In the genomic region with DNA sequence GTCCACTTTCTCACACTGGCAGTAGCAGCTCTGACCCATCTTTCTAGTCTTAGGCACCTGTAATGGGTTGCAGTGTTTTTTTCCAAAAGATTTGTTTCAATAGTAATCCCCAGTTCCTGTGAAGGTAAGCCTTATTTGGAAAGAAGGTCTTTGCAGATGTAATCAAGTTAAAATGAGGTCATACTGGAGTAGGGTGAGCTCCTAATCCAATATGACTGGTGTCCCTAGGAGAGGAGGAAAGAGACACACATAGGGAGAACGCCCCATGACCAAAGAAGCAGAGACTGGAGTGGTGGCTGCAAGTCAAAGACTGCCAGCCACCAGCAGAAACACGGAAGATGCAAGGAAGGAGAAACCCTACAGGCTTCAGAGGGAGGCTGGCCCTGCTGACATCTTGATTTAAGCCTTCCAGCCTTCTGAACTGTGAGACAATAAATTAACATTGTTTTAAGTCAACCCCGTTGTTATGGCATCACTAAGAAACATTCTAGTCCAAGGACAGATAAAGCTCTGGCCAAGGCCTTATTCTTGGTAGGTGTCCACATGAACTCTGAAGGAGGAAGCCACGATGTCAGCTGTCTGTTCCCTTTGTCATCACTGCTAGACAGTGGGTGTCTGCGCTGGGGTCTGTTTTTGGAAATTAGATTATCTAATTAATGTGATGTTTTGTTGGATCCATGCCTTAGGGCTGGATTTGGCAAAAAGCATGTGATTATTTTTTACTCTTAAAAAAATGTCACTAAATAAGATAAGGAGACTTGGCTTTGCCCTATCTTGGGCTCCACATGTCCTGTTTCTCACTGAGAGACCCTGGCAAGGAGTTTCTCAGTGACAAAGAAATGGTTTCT, we compare ENCODE assay signal across 25 cellular contexts.
DNase-seq lines count a peak whose midpoint lies in the region; ATAC-seq, FAIRE-seq and TF ChIP-seq lines count a peak whose summit lies in the region.
"Had no signal": no experiment of that assay in that cellular context is flagged by ENCODE, and none has a peak within 500 bp of the region (broad histone marks: within the 10 kb centered on the region; RNA-seq: fewer than 3 reads in every experiment).

No MANE protein-coding gene starts in this region.

- H3K36me3 Mint-ChIP-seq in astrocyte (ENCODE audit: low read depth, unreplicated experiment), result peaks cover 5% of the 10 kb centered on the region
- H3K36me3 Mint-ChIP-seq: CD4-positive, alpha-beta memory T cell; memory B cell; natural killer cell; stimulated activated effector memory CD8-positive, alpha-beta T cell treated with anti-CD3 and anti-CD28 coated beads, Interleukin-12 subunit alpha, Interleukin-12 subunit beta, amount 100 ng/mL, for 72 hours; T-cell had no signal

- DNase-seq in NCI-H226, result peak; percentile 28
- DNase-seq in astrocyte (ENCODE audit: low read depth), result peak; percentile 31
- peak; percentile 80 for DNase-seq in left kidney (ENCODE audit: low read depth, low spot score)
- no peak for DNase-seq in thoracic aorta (ENCODE audit: low spot score)
- no peak for DNase-seq in GM20000 (ENCODE audit: low spot score)
- DNase-seq in NOMO-1 (lab: John Stamatoyannopoulos, UW; ENCODE audit: unreplicated experiment in 2 of 2), result no peak
- DNase-seq: activated T-cell treated with anti-CD3 and anti-CD28 coated beads, Interleukin-2, amount 50 U/mL, for 1 hour; amygdala; CD4-positive, alpha-beta memory T cell; cerebellar nuclear complex; kidney; natural killer cell; NCI-H1092; NCI-H1930; NCI-H748 treated with DMSO at 0.1 percent for 48 hours; SHP77 treated with DMSO at 0.1 percent for 48 hours; T-cell had no signal

- H3K36me3 ChIP-seq in astrocyte (ENCODE audit: insufficient read depth, low read length), result no peaks in the 10 kb centered on the region
- H3K36me3 ChIP-seq in thoracic aorta, result no peaks in the 10 kb centered on the region

- TF ChIP-seq CTCF in astrocyte (IDR thresholded peaks at IDR 0.05; ENCODE audit: insufficient read depth, low read depth, low read length) (no peak), thoracic aorta (IDR thresholded peaks at IDR 0.05) (no peak), GM20000 (IDR thresholded peaks at IDR 0.05; ENCODE audit: extremely low read depth, missing control alignments) (no peak)

- H3K9me3 ChIP-seq in astrocyte (ENCODE audit: insufficient read depth, low read depth, low read length), result no peaks in the 10 kb centered on the region
- H3K9me3 ChIP-seq in thoracic aorta, result no peaks in the 10 kb centered on the region

- FAIRE-seq in astrocyte (lab: Jason Lieb, UNC), result no peak
- FAIRE-seq: frontal cortex, G401.6, kidney had no signal

- no peaks in the 10 kb centered on the region for H3K9me3 Mint-ChIP-seq in astrocyte (ENCODE audit: unreplicated experiment)
- H3K9me3 Mint-ChIP-seq: CD4-positive, alpha-beta memory T cell; memory B cell; natural killer cell; stimulated activated effector memory CD8-positive, alpha-beta T cell treated with anti-CD3 and anti-CD28 coated beads, Interleukin-12 subunit alpha, Interleukin-12 subunit beta, amount 100 ng/mL, for 72 hours; T-cell had no signal

- ATAC-seq in thoracic aorta (ENCODE audit: insufficient number of reproducible peaks, low FRiP score, low read depth) (no peak), GM21447 (IDR thresholded peaks at IDR 0.05; ENCODE audit: unreplicated experiment) (no peak)
- ATAC-seq: activated CD4-positive, CD25-positive, alpha-beta regulatory T cell treated with anti-CD3 and anti-CD28 coated beads, Interleukin-2, amount 50 U/mL, for 24 hours; natural killer cell; stimulated activated effector memory CD8-positive, alpha-beta T cell treated with anti-CD3 and anti-CD28 coated beads, Interleukin-12 subunit alpha, Interleukin-12 subunit beta, amount 100 ng/mL, for 72 hours; T-cell had no signal

- no peak overlapping the region for H3K9ac ChIP-seq in astrocyte (ENCODE audit: low read length)
- H3K9ac ChIP-seq: parathyroid adenoma had no signal

- H2AFZ ChIP-seq in astrocyte (ENCODE audit: low read depth, low read length), result no peak overlapping the region
- H2AFZ ChIP-seq: parathyroid adenoma had no signal

- H3K4me2 ChIP-seq in astrocyte (ENCODE audit: low read length), result no peak overlapping the region

- no peaks in the 10 kb centered on the region for H3K27me3 ChIP-seq in astrocyte (ENCODE audit: insufficient read depth, low read length)
- H3K27me3 ChIP-seq in thoracic aorta (replicated peaks; ENCODE audit: insufficient read depth), result no peaks in the 10 kb centered on the region

- H3K79me2 ChIP-seq in astrocyte (ENCODE audit: insufficient read depth, low read length), result no peaks in the 10 kb centered on the region
- H3K79me2 ChIP-seq: parathyroid adenoma had no signal

- H3K4me1 Mint-ChIP-seq in astrocyte (ENCODE audit: low read depth, unreplicated experiment), result peaks cover 41% of the 10 kb centered on the region
- H3K4me1 Mint-ChIP-seq: CD4-positive, alpha-beta memory T cell; memory B cell; natural killer cell; stimulated activated effector memory CD8-positive, alpha-beta T cell treated with anti-CD3 and anti-CD28 coated beads, Interleukin-12 subunit alpha, Interleukin-12 subunit beta, amount 100 ng/mL, for 72 hours; T-cell had no signal

- H3K4me3 ChIP-seq in astrocyte (ENCODE audit: insufficient read depth, low read depth, low read length) (no peak overlapping the region), thoracic aorta (no peak overlapping the region)

- H3K4me1 ChIP-seq in astrocyte (ENCODE audit: insufficient read depth, low read length), result peaks cover 5% of the 10 kb centered on the region
- H3K4me1 ChIP-seq in thoracic aorta (ENCODE audit: control insufficient read depth in 1 of 2, low read depth in 2 of 2), result peaks cover 37 to 93% of the 10 kb centered on the region in 2 donors
- H3K4me1 ChIP-seq: parathyroid adenoma had no signal

- no peaks in the 10 kb centered on the region for H4K20me1 ChIP-seq in astrocyte (ENCODE audit: insufficient read depth, low read length)

- H3K4me3 Mint-ChIP-seq in astrocyte (ENCODE audit: unreplicated experiment), result no peak overlapping the region
- H3K4me3 Mint-ChIP-seq: CD4-positive, alpha-beta memory T cell; memory B cell; natural killer cell; stimulated activated effector memory CD8-positive, alpha-beta T cell treated with anti-CD3 and anti-CD28 coated beads, Interleukin-12 subunit alpha, Interleukin-12 subunit beta, amount 100 ng/mL, for 72 hours; T-cell had no signal

- H3K27ac Mint-ChIP-seq in astrocyte (ENCODE audit: unreplicated experiment), result peak overlapping the region; percentile 30
- H3K27ac Mint-ChIP-seq: CD4-positive, alpha-beta memory T cell; memory B cell; natural killer cell; stimulated activated effector memory CD8-positive, alpha-beta T cell treated with anti-CD3 and anti-CD28 coated beads, Interleukin-12 subunit alpha, Interleukin-12 subunit beta, amount 100 ng/mL, for 72 hours; T-cell had no signal

- no peaks in the 10 kb centered on the region for H3K27me3 Mint-ChIP-seq in astrocyte (ENCODE audit: low read depth, unreplicated experiment)
- H3K27me3 Mint-ChIP-seq: CD4-positive, alpha-beta memory T cell; memory B cell had no signal

- H3K27ac ChIP-seq in astrocyte (ENCODE audit: low read depth, low read length) (no peak overlapping the region), thoracic aorta (peak overlapping the region; percentile 82 to 98)
- H3K27ac ChIP-seq: epithelial cell of prostate, parathyroid adenoma had no signal

Comparison
In these comparisons a context has a peak if more than half of its experiments do, and no peak if none do; other contexts are left out.
1. DNase-seq: peak in NCI-H226 (single experiment), astrocyte (single experiment) and left kidney (single experiment); none in thoracic aorta (single experiment), GM20000 (single experiment) and NOMO-1 (0 of 2).